19 cellular contexts compared by ENCODE assay signal in the genomic region with DNA sequence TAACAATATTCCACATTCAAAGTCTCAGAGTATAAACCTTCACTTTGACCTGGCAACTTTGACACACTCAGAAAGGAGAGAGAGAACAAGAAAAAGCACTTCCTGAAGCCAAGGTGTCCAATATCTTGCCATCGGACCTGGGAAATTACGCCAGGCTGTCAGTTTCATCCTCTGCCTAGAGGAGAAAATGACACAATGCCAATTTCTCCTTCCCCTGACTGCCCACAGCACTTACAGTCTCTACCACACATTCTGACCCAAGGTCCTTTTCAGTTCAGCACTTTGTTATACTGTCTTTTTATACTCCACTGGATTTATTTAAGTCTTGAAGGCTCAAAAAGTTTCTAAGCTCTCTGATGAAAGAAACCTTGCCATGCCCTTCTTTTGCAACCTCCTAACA.
DNase-seq lines count a peak whose midpoint lies in the region; ATAC-seq and TF ChIP-seq lines count a peak whose summit lies in the region.
"Had no signal": no experiment of that assay in that cellular context is flagged by ENCODE, and none has a peak within 500 bp of the region (broad histone marks: within the 10 kb centered on the region; RNA-seq: fewer than 3 reads in every experiment).

No MANE protein-coding gene starts in this region.

- no peaks in the 10 kb centered on the region for H4K20me1 ChIP-seq in DOHH2 (ENCODE audit: control insufficient read depth, insufficient read depth, low read depth, low read length)

- H3K27ac ChIP-seq in DOHH2 (ENCODE audit: low read depth, low read length): no peak overlapping the region
- H3K27ac ChIP-seq: 22Rv1, coronary artery, left ventricle myocardium inferior had no signal

- no peaks in the 10 kb centered on the region for H3K9me3 ChIP-seq in DOHH2 (ENCODE audit: control insufficient read depth, insufficient read depth, low read length)
- H3K9me3 ChIP-seq: heart right ventricle, left ventricle myocardium inferior, MG63 had no signal

- peaks cover 77% of the 10 kb centered on the region for H3K4me1 Mint-ChIP-seq in T-helper 1 cell treated with Interleukin-12 subunit alpha and Interleukin-12 subunit beta and Interleukin-4 antibody, amounts not matched to agents 30 μg/mL and 1 μg/mL, for 36 hours (ENCODE audit: low read depth)
- peaks cover 77% of the 10 kb centered on the region for H3K4me1 Mint-ChIP-seq in activated naive CD8-positive, alpha-beta T cell treated with anti-CD3 and anti-CD28 coated beads for 36 hours
- H3K4me1 Mint-ChIP-seq in naive thymus-derived CD8-positive, alpha-beta T cell: peaks cover 36 to 79% (median 71%) of the 10 kb centered on the region in 4 donors
- H3K4me1 Mint-ChIP-seq in osteocyte (ENCODE audit: unreplicated experiment): peaks cover 11% of the 10 kb centered on the region

- H3F3A ChIP-seq in DOHH2 (ENCODE audit: control insufficient read depth, insufficient read depth): no peaks in the 10 kb centered on the region; the same call in 1 of the 2 replicates

- DNase-seq in T-helper 1 cell: no peak
- no peak for DNase-seq in activated naive CD8-positive, alpha-beta T cell treated with anti-CD3 and anti-CD28 coated beads for 36 hours
- DNase-seq in naive thymus-derived CD8-positive, alpha-beta T cell: no peak
- DNase-seq in osteocyte (ENCODE audit: extremely low spot score, unreplicated experiment): no peak
- DNase-seq: activated CD4-positive, alpha-beta T cell treated with anti-CD3 and anti-CD28 coated beads for 48 hours; activated T-cell treated with anti-CD3 and anti-CD28 coated beads, Interleukin-2, amount 50 U/mL, for 48 hours; heart right ventricle; left ventricle myocardium inferior; MG63; NCI-H146; NCI-H69; stimulated activated CD4-positive, alpha-beta T cell treated with anti-CD3 and anti-CD28 coated beads, Interleukin-4, amount 100 ng/mL, for 24 hours had no signal

- no peaks in the 10 kb centered on the region for H3K9me2 ChIP-seq in DOHH2 (replicated peaks; ENCODE audit: control insufficient read depth, low read length)

- ATAC-seq in naive thymus-derived CD8-positive, alpha-beta T cell: no peak
- ATAC-seq in HG03175 (IDR thresholded peaks at IDR 0.05; ENCODE audit: unreplicated experiment) (no peak), esophagus mucosa (no peak)
- ATAC-seq: SK-N-SH treated with all-trans-retinoic acid at 6 μM for 48 hours had no signal

- peak overlapping the region; percentile 49; the same call in 1 of the 2 replicates for H3K4me3 ChIP-seq in DOHH2 (ENCODE audit: low read length)
- H3K4me3 ChIP-seq: coronary artery, heart right ventricle, left ventricle myocardium inferior, MG63 had no signal

- peaks cover 45% of the 10 kb centered on the region for H3K36me3 Mint-ChIP-seq in T-helper 1 cell treated with Interleukin-12 subunit alpha and Interleukin-12 subunit beta and Interleukin-4 antibody, amounts not matched to agents 30 μg/mL and 1 μg/mL, for 36 hours (ENCODE audit: low read depth)
- peaks cover 32% of the 10 kb centered on the region for H3K36me3 Mint-ChIP-seq in activated naive CD8-positive, alpha-beta T cell treated with anti-CD3 and anti-CD28 coated beads for 36 hours
- no peaks in the 10 kb centered on the region for H3K36me3 Mint-ChIP-seq in naive thymus-derived CD8-positive, alpha-beta T cell
- peaks cover 19% of the 10 kb centered on the region for H3K36me3 Mint-ChIP-seq in osteocyte (ENCODE audit: unreplicated experiment)

- POLR2A ChIA-PET in naive thymus-derived CD8-positive, alpha-beta T cell (lab: Charles Lee): interaction anchor here (1.1 kb wide), 1 partner anchor 275 kb away, joined by 3 read pairs; no protein-coding TSS in a partner anchor

- H3K36me3 ChIP-seq in DOHH2 (ENCODE audit: control insufficient read depth, low read length): 0 out of 2 replicates have a peak, but pooled peaks cover 7% of the 10 kb centered on the region
- H3K36me3 ChIP-seq: MG63 had no signal

- no peaks in the 10 kb centered on the region for H3K9me3 Mint-ChIP-seq in T-helper 1 cell treated with Interleukin-12 subunit alpha and Interleukin-12 subunit beta and Interleukin-4 antibody, amounts not matched to agents 30 μg/mL and 1 μg/mL, for 36 hours
- H3K9me3 Mint-ChIP-seq in activated naive CD8-positive, alpha-beta T cell treated with anti-CD3 and anti-CD28 coated beads for 36 hours: no peaks in the 10 kb centered on the region
- no peaks in the 10 kb centered on the region for H3K9me3 Mint-ChIP-seq in naive thymus-derived CD8-positive, alpha-beta T cell
- H3K9me3 Mint-ChIP-seq in osteocyte (ENCODE audit: unreplicated experiment): no peaks in the 10 kb centered on the region

- TF ChIP-seq CTCF in DOHH2 (IDR thresholded peaks at IDR 0.05; ENCODE audit: low read depth, low read length, poor library complexity, severe bottlenecking) (no peak), osteocyte (IDR thresholded peaks at IDR 0.05) (no peak)

- no peak overlapping the region for H3K4me3 Mint-ChIP-seq in T-helper 1 cell treated with Interleukin-12 subunit alpha and Interleukin-12 subunit beta and Interleukin-4 antibody, amounts not matched to agents 30 μg/mL and 1 μg/mL, for 36 hours
- no peak overlapping the region for H3K4me3 Mint-ChIP-seq in activated naive CD8-positive, alpha-beta T cell treated with anti-CD3 and anti-CD28 coated beads for 36 hours
- peak overlapping the region in 7 of 10 donors; percentile 11 to 72 (median 58) for H3K4me3 Mint-ChIP-seq in naive thymus-derived CD8-positive, alpha-beta T cell
- H3K4me3 Mint-ChIP-seq in osteocyte (ENCODE audit: unreplicated experiment): no peak overlapping the region

- H3K27ac Mint-ChIP-seq in T-helper 1 cell treated with Interleukin-12 subunit alpha and Interleukin-12 subunit beta and Interleukin-4 antibody, amounts not matched to agents 30 μg/mL and 1 μg/mL, for 36 hours: peak overlapping the region; percentile 29
- H3K27ac Mint-ChIP-seq in activated naive CD8-positive, alpha-beta T cell treated with anti-CD3 and anti-CD28 coated beads for 36 hours: peak overlapping the region; percentile 85
- peak overlapping the region; percentile 10 to 92 (median 86) for H3K27ac Mint-ChIP-seq in naive thymus-derived CD8-positive, alpha-beta T cell
- H3K27ac Mint-ChIP-seq in osteocyte (ENCODE audit: unreplicated experiment): no peak overlapping the region

- H3K79me2 ChIP-seq in DOHH2 (ENCODE audit: control insufficient read depth, low read length): peaks cover 14% of the 10 kb centered on the region; the same call in 1 of the 2 replicates

- peaks cover 65% of the 10 kb centered on the region for H3K4me1 ChIP-seq in DOHH2 (ENCODE audit: control insufficient read depth, low read length)

- H3K27me3 Mint-ChIP-seq in T-helper 1 cell treated with Interleukin-12 subunit alpha and Interleukin-12 subunit beta and Interleukin-4 antibody, amounts not matched to agents 30 μg/mL and 1 μg/mL, for 36 hours (ENCODE audit: low read depth): no peaks in the 10 kb centered on the region
- H3K27me3 Mint-ChIP-seq in activated naive CD8-positive, alpha-beta T cell treated with anti-CD3 and anti-CD28 coated beads for 36 hours: no peaks in the 10 kb centered on the region
- H3K27me3 Mint-ChIP-seq in naive thymus-derived CD8-positive, alpha-beta T cell: no peaks in the 10 kb centered on the region
- no peaks in the 10 kb centered on the region for H3K27me3 Mint-ChIP-seq in osteocyte (ENCODE audit: unreplicated experiment)

- H3K4me2 ChIP-seq in DOHH2 (ENCODE audit: low read length): peak overlapping the region; percentile 62

- H3K27me3 ChIP-seq in DOHH2 (ENCODE audit: control insufficient read depth, low read length): no peaks in the 10 kb centered on the region
- H3K27me3 ChIP-seq: heart right ventricle, MG63 had no signal

Comparison
In these comparisons a context has a peak if more than half of its experiments do, and no peak if none do; other contexts are left out.
1. H3K4me3 Mint-ChIP-seq: peak in naive thymus-derived CD8-positive, alpha-beta T cell (7 of 10); none in T-helper 1 cell treated with Interleukin-12 subunit alpha and Interleukin-12 subunit beta and Interleukin-4 antibody, amounts not matched to agents 30 μg/mL and 1 μg/mL, for 36 hours (single experiment), activated naive CD8-positive, alpha-beta T cell treated with anti-CD3 and anti-CD28 coated beads for 36 hours (single experiment) and osteocyte (single experiment).